14 cellular contexts compared by ENCODE assay signal in genomic region chrX:6732101-6732500, GRCh38.
DNase-seq lines count a peak whose midpoint lies in the region; ATAC-seq and TF ChIP-seq lines count a peak whose summit lies in the region.
"Had no signal": no experiment of that assay in that cellular context is flagged by ENCODE, and none has a peak within 500 bp of the region (broad histone marks: within the 10 kb centered on the region; RNA-seq: fewer than 3 reads in every experiment).

No MANE protein-coding gene starts in this region.

- in situ Hi-C loops in KBM-7 (cut with MboI; ENCODE audit: low pct_unique_long_range_greater_than_20kb, low sequenced_read_pairs), result no loop called here

- no peak for DNase-seq in stimulated activated CD4-positive, alpha-beta T cell treated with anti-CD3 and anti-CD28 coated beads, Interleukin-15, amount 100 ng/mL, for 24 hours
- DNase-seq in GDM1 (lab: John Stamatoyannopoulos, UW) (no peak), left lung (no peak), KBM-7 (no peak)
- DNase-seq: hippocampal formation; naive thymus-derived CD4-positive, alpha-beta T cell; NCI-H2029; NCI-H446; small intestine had no signal

- H3K27me3 ChIP-seq in left lung, result no peaks in the 10 kb centered on the region

- no peak overlapping the region for H3K4me3 ChIP-seq in left lung
- H3K4me3 ChIP-seq: thoracic aorta had no signal

- no peak for TF ChIP-seq POLR2A in GM18505 (IDR thresholded peaks at IDR 0.05; ENCODE audit: borderline replicate concordance, extremely low read depth, insufficient read depth, insufficient read length)

- no peak overlapping the region for H3K27ac ChIP-seq in left lung
- H3K27ac ChIP-seq: thoracic aorta had no signal

- ATAC-seq in GM18505 (IDR thresholded peaks at IDR 0.05; ENCODE audit: unreplicated experiment) (peak; percentile 57), GM19351 (IDR thresholded peaks at IDR 0.05; ENCODE audit: unreplicated experiment) (peak; percentile 66), HG02623 (IDR thresholded peaks at IDR 0.05; ENCODE audit: unreplicated experiment) (peak; percentile 55), HG03571 (IDR thresholded peaks at IDR 0.05; ENCODE audit: unreplicated experiment) (peak; percentile 62), left lung (no peak)
- ATAC-seq: naive thymus-derived CD4-positive, alpha-beta T cell had no signal

- no peaks in the 10 kb centered on the region for H3K4me1 ChIP-seq in left lung

- no peaks in the 10 kb centered on the region for H3K36me3 ChIP-seq in left lung
- H3K36me3 ChIP-seq: thoracic aorta had no signal

- TF ChIP-seq CTCF in left lung (IDR thresholded peaks at IDR 0.05), result no peak

- intact Hi-C loops in left lung (cut with DNase I), result no loop called here

- no peaks in the 10 kb centered on the region for H3K9me3 ChIP-seq in left lung
- H3K9me3 ChIP-seq: thoracic aorta had no signal
